Comparison of ENCODE assay signal across 1 cellular context in genomic region chr3:53085476-53085875, GRCh38.
TF ChIP-seq lines count a peak whose summit lies in the region.

No MANE protein-coding gene starts in this region.

TF ChIP-seq in GM23338, 12 proteins besides CTCF, POLR2A, EP300 and RAD21 (continued from another document):
- no peak for TF ChIP-seq ZNF462 (CRISPR knock-in tag; IDR thresholded peaks at IDR 0.05)
- no peak for TF ChIP-seq ZNF331 (CRISPR knock-in tag; IDR thresholded peaks at IDR 0.05; ENCODE audit: low read depth)
